In genomic region chr17:57442401-57442823, GRCh38 we compare ENCODE assay signal across 10 cellular contexts.
DNase-seq lines count a peak whose midpoint lies in the region; ATAC-seq and TF ChIP-seq lines count a peak whose summit lies in the region.
"Had no signal": no experiment of that assay in that cellular context is flagged by ENCODE, and none has a peak within 500 bp of the region (broad histone marks: within the 10 kb centered on the region; RNA-seq: fewer than 3 reads in every experiment).

No MANE protein-coding gene starts in this region.

- peaks cover 23% of the 10 kb centered on the region for H3K36me3 Mint-ChIP-seq in activated T-helper 2 cell treated with anti-CD3 and anti-CD28 coated beads, Interferon-gamma antibody, Interleukin-2, Interleukin-4, amounts not matched to agents 10 μg/mL and 5 μg/mL and 100 μg/mL, durations not matched to agents 14 hours and 24 hours and 36 hours (ENCODE audit: low read depth)

- H3K9me3 Mint-ChIP-seq in activated T-helper 2 cell treated with anti-CD3 and anti-CD28 coated beads, Interferon-gamma antibody, Interleukin-2, Interleukin-4, amounts not matched to agents 10 μg/mL and 5 μg/mL and 100 μg/mL, durations not matched to agents 14 hours and 24 hours and 36 hours = no peaks in the 10 kb centered on the region

- H3K27ac Mint-ChIP-seq in activated T-helper 2 cell treated with anti-CD3 and anti-CD28 coated beads, Interferon-gamma antibody, Interleukin-2, Interleukin-4, amounts not matched to agents 10 μg/mL and 5 μg/mL and 100 μg/mL, durations not matched to agents 14 hours and 24 hours and 36 hours = peak overlapping the region; percentile 99

- intact Hi-C loops in heart right ventricle (cut with DNase I) = loop anchor here in 6 of 10 donors (5.0 to 10.0 kb wide), 5 partner anchors 185 to 232 kb away; partner anchors contain the start of gene MSI2 (in 1 of the 6)
- intact Hi-C loops in cardiac septum (cut with DNase I) = loop anchor here (5.0 to 10.0 kb wide), 5 partner anchors 45 to 232 kb away; partner anchors contain the start of gene MSI2
- intact Hi-C loops in activated T-helper 2 cell treated with anti-CD3 and anti-CD28 coated beads, Interferon-gamma antibody, Interleukin-2, Interleukin-4, amounts not matched to agents 10 μg/mL and 5 μg/mL and 100 μg/mL, durations not matched to agents 14 hours and 24 hours and 36 hours (cut with micrococcal nuclease) = loop anchor here (5.0 kb wide), 1 partner anchor 35 kb away; no protein-coding TSS in a partner anchor

- no peak for TF ChIP-seq CTCF in heart right ventricle (IDR thresholded peaks at IDR 0.05)
- TF ChIP-seq CTCF in tibial nerve (IDR thresholded peaks at IDR 0.05) = no peak

- H3K27me3 Mint-ChIP-seq in activated T-helper 2 cell treated with anti-CD3 and anti-CD28 coated beads, Interferon-gamma antibody, Interleukin-2, Interleukin-4, amounts not matched to agents 10 μg/mL and 5 μg/mL and 100 μg/mL, durations not matched to agents 14 hours and 24 hours and 36 hours (ENCODE audit: low read depth) = no peaks in the 10 kb centered on the region

- no peak for TF ChIP-seq EP300 in tibial nerve (IDR thresholded peaks at IDR 0.05)

- 78 to 80% methylated on average over 9 of the region's 9 CpGs for whole genome bisulfite sequencing in heart right ventricle, 2 donors
- WGBS in tibial nerve, 2 donors = 58 to 65% methylated on average over 9 of the region's 9 CpGs

- H3K27me3 ChIP-seq in heart right ventricle (no peaks in the 10 kb centered on the region), layer of hippocampus (ENCODE audit: control insufficient read depth, insufficient read depth, low read length) (no peaks in the 10 kb centered on the region), tibial nerve (no peaks in the 10 kb centered on the region)

- peak overlapping the region; percentile 2 for H3K4me3 Mint-ChIP-seq in activated T-helper 2 cell treated with anti-CD3 and anti-CD28 coated beads, Interferon-gamma antibody, Interleukin-2, Interleukin-4, amounts not matched to agents 10 μg/mL and 5 μg/mL and 100 μg/mL, durations not matched to agents 14 hours and 24 hours and 36 hours (ENCODE audit: low read depth)

- H3K4me1 Mint-ChIP-seq in activated T-helper 2 cell treated with anti-CD3 and anti-CD28 coated beads, Interferon-gamma antibody, Interleukin-2, Interleukin-4, amounts not matched to agents 10 μg/mL and 5 μg/mL and 100 μg/mL, durations not matched to agents 14 hours and 24 hours and 36 hours (ENCODE audit: low read depth) = peaks cover 77% of the 10 kb centered on the region

- H3K9me3 ChIP-seq in heart right ventricle = no peaks in the 10 kb centered on the region
- H3K9me3 ChIP-seq in tibial nerve = no peaks in the 10 kb centered on the region

- ATAC-seq in heart right ventricle = no peak
- no peak for ATAC-seq in left lobe of liver
- no peak for ATAC-seq in HG02885 (IDR thresholded peaks at IDR 0.05; ENCODE audit: poor library complexity, unreplicated experiment)

- no peak for TF ChIP-seq POLR2A in tibial nerve (IDR thresholded peaks at IDR 0.05)

- H3K36me3 ChIP-seq in heart right ventricle (no peaks in the 10 kb centered on the region), tibial nerve (no peaks in the 10 kb centered on the region)

- H3K27ac ChIP-seq in heart right ventricle (peak overlapping the region in 8 of 10 donors; percentile 31 to 83 (median 46)), layer of hippocampus (ENCODE audit: low read depth, low read length) (peak overlapping the region; percentile 64), tibial nerve (peak overlapping the region in 3 of 4 donors; percentile 23 to 91 (median 78))

- H3K4me1 ChIP-seq in heart right ventricle = peaks cover 23 to 88% (median 57%) of the 10 kb centered on the region in 9 donors
- H3K4me1 ChIP-seq in tibial nerve = peaks cover 0 to 39% (median 33%) of the 10 kb centered on the region in 4 donors

- H3K4me3 ChIP-seq in heart right ventricle (no peak overlapping the region), tibial nerve (no peak overlapping the region)

- DNase-seq in heart right ventricle (no peak), cardiac septum (ENCODE audit: low spot score) (no peak), tibial nerve (ENCODE audit: low spot score in 2 of 2) (no peak), left lobe of liver (ENCODE audit: low spot score) (no peak), activated gamma-delta T cell treated with Interleukin-2 at 50 U/mL for 16 hours (no peak)
- DNase-seq in activated T-helper 2 cell treated with anti-CD3 and anti-CD28 coated beads, Interferon-gamma antibody, Interleukin-2, Interleukin-4, amounts not matched to agents 10 μg/mL and 5 μg/mL and 100 μg/mL, durations not matched to agents 14 hours and 24 hours and 36 hours (ENCODE audit: low spot score) = no peak
- DNase-seq: cortex of kidney, RPMI8226 had no signal
